Comparison of ENCODE assay signal across 9 cellular contexts in genomic region chr11:123559418-123559817, GRCh38.
A peak's percentile ranks its signal among the peaks of the same experiment; 100 is the strongest.
DNase-seq lines count a peak whose midpoint lies in the region; ATAC-seq and TF ChIP-seq lines count a peak whose summit lies in the region.
"Had no signal": no experiment of that assay in that cellular context is flagged by ENCODE, and none has a peak within 500 bp of the region (broad histone marks: within the 10 kb centered on the region; RNA-seq: fewer than 3 reads in every experiment).

No MANE protein-coding gene starts in this region.

- H3K9ac ChIP-seq in IMR-90 (ENCODE audit: low read depth, low read length), result peak overlapping the region; percentile 40; the same call in 1 of the 2 replicates

- no peak overlapping the region for H2BK20ac ChIP-seq in IMR-90 (ENCODE audit: low read depth, low read length)

- no peak overlapping the region for H3K27ac Mint-ChIP-seq in nephron progenitor cell

- no peaks in the 10 kb centered on the region for H3K9me1 ChIP-seq in IMR-90 (ENCODE audit: insufficient read depth, low read length)

- no peak overlapping the region for H3K4me3 ChIP-seq in IMR-90 (ENCODE audit: insufficient read depth, low read depth, low read length)

- peaks cover 3% of the 10 kb centered on the region for H3K27me3 Mint-ChIP-seq in nephron progenitor cell (ENCODE audit: low read depth, poor library complexity)

- H2AK5ac ChIP-seq in IMR-90 (ENCODE audit: low read depth, low read length), result no peak overlapping the region

- no peak overlapping the region for H3K14ac ChIP-seq in IMR-90 (replicated peaks; ENCODE audit: low read depth, low read length)

- WGBS in IMR-90 (ENCODE audit: extremely low coverage in 2 of 2, insufficient read length in 1 of 2), 2 experiments, result no CpG with 5 or more reads among the region's 9 CpGs

- TF ChIP-seq RAD21 in IMR-90 (IDR thresholded peaks at IDR 0.05; ENCODE audit: low read length), result no peak

- peak overlapping the region; percentile 16; the same call in 1 of the 2 replicates for H4K91ac ChIP-seq in IMR-90 (ENCODE audit: insufficient read depth, low read depth, low read length)

- H3K23ac ChIP-seq in IMR-90 (ENCODE audit: low read depth, low read length), result peak overlapping the region; percentile 38; the same call in 1 of the 2 replicates

- in situ Hi-C loops in IMR-90 (cut with MboI; ENCODE audit: low sequenced_read_pairs), result loop anchor here (5.0 kb wide), 1 partner anchor 47 kb away; no protein-coding TSS in a partner anchor

- dilution Hi-C loops in IMR-90 (cut with HindIII; ENCODE audit: low sequenced_read_pairs, unreplicated experiment), result no loop called here

- peak overlapping the region; percentile 78 for H3K4me3 Mint-ChIP-seq in nephron progenitor cell

- no peaks in the 10 kb centered on the region for H3K9me3 ChIP-seq in IMR-90 (ENCODE audit: control insufficient read depth, insufficient read depth, low read length)

- H3K36me3 ChIP-seq in IMR-90 (ENCODE audit: control insufficient read depth, insufficient read depth, low read length), result no peaks in the 10 kb centered on the region

- DNase-seq in AG08395 (ENCODE audit: low spot score) (peak; percentile 36), IMR-90 (peak; percentile 36), dedifferentiated amniotic fluid mesenchymal stem cell (ENCODE audit: extremely low spot score) (peak; percentile 37), nephron progenitor cell (no peak), GM19238 (ENCODE audit: insufficient read length, low spot score) (no peak), NCI-H1436 (lab: John Stamatoyannopoulos, UW) (no peak)

- H3K56ac ChIP-seq in IMR-90 (ENCODE audit: extremely low read depth, insufficient read depth, low read length), result no peak overlapping the region

- H3K4me1 Mint-ChIP-seq in nephron progenitor cell, result peaks cover 54% of the 10 kb centered on the region

- TF ChIP-seq CTCF in IMR-90 (conservative IDR thresholded peaks at IDR 0.05; ENCODE audit: low read depth, low read length) (peak; percentile 31; the same call in 1 of the 2 replicates), nephron progenitor cell (IDR thresholded peaks at IDR 0.05) (peak; percentile 19)

- H3K79me1 ChIP-seq in IMR-90 (ENCODE audit: low read depth in 1 of 2, low read length in 2 of 2), result peaks cover under 1 to 9% of the 10 kb centered on the region in 2 experiments; a peak in 2 of 4 replicates

- POLR2A ChIA-PET in IMR-90 (lab: Charles Lee; ENCODE audit: unreplicated experiment), result interaction anchor here (0.6 kb wide), 1 partner anchor 30 kb away, joined by 3 read pairs; no protein-coding TSS in a partner anchor

- H2BK120ac ChIP-seq in IMR-90 (ENCODE audit: low read depth, low read length), result no peak overlapping the region

- no peaks in the 10 kb centered on the region for H3K36me3 Mint-ChIP-seq in nephron progenitor cell (ENCODE audit: low read depth)

- peak overlapping the region; percentile 56 for H4K5ac ChIP-seq in IMR-90 (ENCODE audit: low read depth, low read length)

- no peak for TF ChIP-seq POLR2A in IMR-90 (IDR thresholded peaks at IDR 0.05; ENCODE audit: low read depth, low read length)

- intact Hi-C loops in IMR-90 (cut with micrococcal nuclease), result no loop called here

- no peak overlapping the region for H3K18ac ChIP-seq in IMR-90 (ENCODE audit: low read depth, low read length)

- peaks cover 13% of the 10 kb centered on the region for H3K4me1 ChIP-seq in IMR-90 (ENCODE audit: control insufficient read depth, insufficient read depth, low read length)

- H3K9me3 Mint-ChIP-seq in nephron progenitor cell, result no peaks in the 10 kb centered on the region

- peak overlapping the region; percentile 11 for H2BK5ac ChIP-seq in IMR-90 (ENCODE audit: low read depth, low read length, poor library complexity, severe bottlenecking)

- peaks cover 3% of the 10 kb centered on the region; the same call in 1 of the 2 replicates for H4K20me1 ChIP-seq in IMR-90 (ENCODE audit: insufficient read depth, low read length)

- no peak overlapping the region for H3K4ac ChIP-seq in IMR-90 (ENCODE audit: low read depth, low read length)

- H2AK9ac ChIP-seq in IMR-90 (replicated peaks; ENCODE audit: low read depth, low read length, poor library complexity), result no peak overlapping the region

- peak; percentile 34 for ATAC-seq in IMR-90 (ENCODE audit: low read depth)
- ATAC-seq in HG02870 (IDR thresholded peaks at IDR 0.05; ENCODE audit: unreplicated experiment), result no peak
- no peak for ATAC-seq in GM18870 (IDR thresholded peaks at IDR 0.05; ENCODE audit: unreplicated experiment)

- no peak overlapping the region for H2BK15ac ChIP-seq in IMR-90 (ENCODE audit: low read depth, low read length)

- CTCF ChIA-PET in IMR-90 (lab: Yijun Ruan, JAX), result interaction anchor here (0.7 to 1.9 kb wide), 6 partner anchors 13 to 155 kb away, joined by 3 to 10 read pairs (median 4); no protein-coding TSS in a partner anchor

- peak overlapping the region; percentile 54 to 62; a peak in 2 of 4 replicates for H4K8ac ChIP-seq in IMR-90 (ENCODE audit: low read depth in 2 of 2, low read length in 2 of 2)

- no TSS peak for BruUV-seq in IMR-90 (replicated peaks; lab: Mats Ljungman, UMichigan)

- peak overlapping the region; percentile 75 for H3K4me2 ChIP-seq in IMR-90 (ENCODE audit: low read depth, low read length)

- H3K27me3 ChIP-seq in IMR-90 (ENCODE audit: control insufficient read depth, insufficient read depth, low read length), result no peaks in the 10 kb centered on the region

- 0 out of 2 replicates have a peak overlapping the region, but pooled peaks have one; percentile 31 for H3K27ac ChIP-seq in IMR-90 (ENCODE audit: insufficient read depth, low read length)
- H3K27ac ChIP-seq: RWPE1 had no signal

- peak overlapping the region; percentile 83 for H2AFZ ChIP-seq in IMR-90 (replicated peaks; ENCODE audit: low read length, poor library complexity)

TF ChIP-seq in IMR-90, 13 proteins besides CTCF, POLR2A, EP300 and RAD21:
- TF ChIP-seq NFE2L2 (IDR thresholded peaks at IDR 0.05; ENCODE audit: low read depth, low read length) (no peak), MXI1 (IDR thresholded peaks at IDR 0.05; ENCODE audit: borderline replicate concordance, low read depth, low read length) (no peak), BHLHE40 (IDR thresholded peaks at IDR 0.05; ENCODE audit: low read depth, low read length) (no peak), SMC3 (IDR thresholded peaks at IDR 0.05; ENCODE audit: low read depth, low read length) (no peak), ELK1 (IDR thresholded peaks at IDR 0.05; ENCODE audit: borderline replicate concordance, low read depth, low read length) (no peak), USF2 (IDR thresholded peaks at IDR 0.05; ENCODE audit: low read depth, low read length) (no peak), CHD1 (IDR thresholded peaks at IDR 0.05; ENCODE audit: low read depth, low read length) (no peak), RCOR1 (IDR thresholded peaks at IDR 0.05; ENCODE audit: insufficient replicate concordance, low read length) (no peak), MAFK (IDR thresholded peaks at IDR 0.05; ENCODE audit: low read depth, low read length) (no peak), FOS (IDR thresholded peaks at IDR 0.05; ENCODE audit: low read depth, low read length) (no peak), CEBPB (IDR thresholded peaks at IDR 0.05; ENCODE audit: low read depth, low read length) (no peak), RFX5 (IDR thresholded peaks at IDR 0.05; ENCODE audit: low read depth, low read length) (no peak), MAZ (IDR thresholded peaks at IDR 0.05; ENCODE audit: borderline replicate concordance, low read depth, low read length) (no peak)

Comparison
In these comparisons a context has a peak if more than half of its experiments do, and no peak if none do; other contexts are left out.
1. DNase-seq: peak in AG08395 (single experiment), IMR-90 (single experiment) and dedifferentiated amniotic fluid mesenchymal stem cell (single experiment); none in nephron progenitor cell (single experiment), GM19238 (single experiment) and NCI-H1436 (single experiment).